In the genomic region with DNA sequence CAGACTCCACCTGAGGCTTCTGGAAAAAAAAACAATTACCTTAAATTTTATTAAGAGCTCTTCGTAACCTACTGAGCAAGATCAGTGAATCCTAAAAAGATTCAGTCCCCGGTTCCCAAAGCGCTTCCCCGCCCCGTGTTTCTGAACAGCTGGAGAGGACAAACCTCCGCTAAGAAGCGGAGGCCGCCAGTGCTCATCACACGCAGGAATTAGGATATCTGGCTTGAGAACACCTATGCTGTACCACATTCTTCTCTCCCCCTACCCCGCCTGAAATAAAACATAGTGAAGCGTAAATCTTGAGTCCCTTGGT, we compare ENCODE assay signal across 8 cellular contexts. TPM values are rescaled to one million over a fixed set of nuclear protein-coding genes. Genes with fewer than 3 reads are reported as not detected.
DNase-seq lines count a peak whose midpoint lies in the region; TF ChIP-seq lines count a peak whose summit lies in the region.

No MANE protein-coding gene starts in this region.

- H3K9ac ChIP-seq in colonic mucosa (ENCODE audit: low read depth in 2 of 2, low read length in 2 of 2) (peak overlapping the region; percentile 78 to 91), mucosa of rectum (ENCODE audit: low read depth in 1 of 2, low read length in 2 of 2) (peak overlapping the region; percentile 63 to 73)

- DNase-seq in GM12864 (ENCODE audit: low read depth) (no peak), LHCN-M2 (ENCODE audit: low read depth) (peak; percentile 20), colonic mucosa (no peak), GM19240 (ENCODE audit: insufficient read length, low spot score) (no peak), GM10248 (ENCODE audit: extremely low spot score) (no peak), occipital lobe (lab: John Stamatoyannopoulos, UW) (no peak)
- DNase-seq in effector CD8-positive, alpha-beta T cell (lab: John Stamatoyannopoulos, UW), result no peak

- CTCF ChIA-PET in GM10248 (lab: Yijun Ruan, JAX), result interaction anchor here (0.7 to 1.3 kb wide), 3 partner anchors 27 to 223 kb away, joined by 3 read pairs; no protein-coding TSS in a partner anchor

- H3K36me3 ChIP-seq in colonic mucosa (no peaks in the 10 kb centered on the region), mucosa of rectum (ENCODE audit: control insufficient read depth in 2 of 2, insufficient read depth in 2 of 2, low read length in 2 of 2) (no peaks in the 10 kb centered on the region)

- H3K4me1 ChIP-seq in colonic mucosa (peaks cover 6% of the 10 kb centered on the region), mucosa of rectum (ENCODE audit: control insufficient read depth in 2 of 2, insufficient read depth in 2 of 2, low read length in 2 of 2) (peaks cover 7 to 9% of the 10 kb centered on the region in 2 donors)

- H3K4me3 ChIP-seq in GM12864 (ENCODE audit: low read depth, low read length) (peak overlapping the region; percentile 89), colonic mucosa (peak overlapping the region; percentile 94), mucosa of rectum (ENCODE audit: low read length in 2 of 2) (peak overlapping the region; percentile 98 to 99)

- H3K27me3 ChIP-seq in colonic mucosa (no peaks in the 10 kb centered on the region), mucosa of rectum (ENCODE audit: control insufficient read depth in 2 of 2, insufficient read depth in 2 of 2, low read length in 2 of 2) (no peaks in the 10 kb centered on the region)

- POLR2A ChIA-PET in GM10248 (lab: Yijun Ruan, JAX), result no interaction called here

- peak overlapping the region; percentile 76 for H3K27ac ChIP-seq in colonic mucosa
- peak overlapping the region in 1 of 2 donors; percentile 75 for H3K27ac ChIP-seq in mucosa of rectum (ENCODE audit: low read depth in 2 of 2, low read length in 2 of 2)

- no peaks in the 10 kb centered on the region for H3K9me3 ChIP-seq in colonic mucosa
- H3K9me3 ChIP-seq in mucosa of rectum (ENCODE audit: control insufficient read depth in 2 of 2, low read length in 2 of 2), result no peaks in the 10 kb centered on the region

- TF ChIP-seq CTCF in GM12864 (IDR thresholded peaks at IDR 0.05; ENCODE audit: low read depth, low read length, missing control alignments) (no peak), colonic mucosa (IDR thresholded peaks at IDR 0.05) (no peak), GM10248 (IDR thresholded peaks at IDR 0.05; ENCODE audit: control extremely low read depth, extremely low read depth, low read depth, missing control alignments) (no peak)

- intact Hi-C loops in colonic mucosa (cut with DNase I), result no loop called here

RNA-seq across cellular contexts. Expression of a gene that starts 0.8 kb away (rescaled TPM):
- total RNA-seq in LHCN-M2 (2014; rRNA removed), result 18.3 and 21.1 TPM in 2 replicates
- polyA plus RNA-seq in LHCN-M2 (2012), result 13.7 TPM
- 10 to 100 TPM; 30.0 to 31.2 TPM for total RNA-seq in colonic mucosa
- 36.0 TPM for total RNA-seq in occipital lobe

RNA-seq across cellular contexts. Expression of a gene that starts 52.0 kb away (rescaled TPM):
- total RNA-seq in LHCN-M2 (2014; rRNA removed), result 816 and 855 TPM in 2 replicates
- polyA plus RNA-seq in LHCN-M2 (2012), result 492 TPM
- total RNA-seq in colonic mucosa, result 1,000 to 10,000 TPM in 1 of 2 donors, 100 to 1,000 TPM in 1; 357 to 1,349 TPM
- 317 TPM for total RNA-seq in occipital lobe
